11 cellular contexts compared by ENCODE assay signal in the genomic region with DNA sequence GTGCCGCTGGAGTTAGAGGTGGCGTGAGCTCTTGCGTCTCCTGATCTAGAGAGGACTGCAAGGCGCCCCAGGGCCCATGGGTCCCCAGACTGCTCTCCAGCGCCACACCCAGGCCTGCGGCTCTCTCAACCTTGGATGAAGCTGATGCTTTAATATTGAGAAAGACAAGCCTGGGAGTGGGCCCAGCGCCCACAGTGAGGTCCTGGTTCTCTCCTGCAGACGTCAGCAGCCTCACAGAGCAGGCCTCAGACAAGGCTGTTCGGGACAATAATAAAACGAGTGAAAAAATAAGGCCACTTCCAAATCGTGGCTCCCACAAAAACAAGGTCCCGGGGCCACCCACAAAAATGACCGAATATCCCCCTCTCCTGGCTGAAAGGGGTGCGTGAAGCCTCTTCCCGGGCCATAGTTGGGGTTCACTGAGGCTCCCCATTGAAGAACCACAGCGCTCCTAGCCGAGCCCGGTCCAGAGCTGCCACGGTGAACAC. TPM values are rescaled to one million over a fixed set of nuclear protein-coding genes. Genes with fewer than 3 reads are reported as not detected.
A peak's percentile ranks its signal among the peaks of the same experiment; 100 is the strongest.
DNase-seq lines count a peak whose midpoint lies in the region; ATAC-seq and TF ChIP-seq lines count a peak whose summit lies in the region.
"Had no signal": no experiment of that assay in that cellular context is flagged by ENCODE, and none has a peak within 500 bp of the region (broad histone marks: within the 10 kb centered on the region; RNA-seq: fewer than 3 reads in every experiment).

No MANE protein-coding gene starts in this region.

- no peaks in the 10 kb centered on the region for H3K4me1 ChIP-seq in SK-N-SH (ENCODE audit: control insufficient read depth in 1 of 2, insufficient read depth in 2 of 2, low read depth in 1 of 2, low read length in 1 of 2)
- H3K4me1 ChIP-seq in heart left ventricle = no peaks in the 10 kb centered on the region

- no peaks in the 10 kb centered on the region for H3F3A ChIP-seq in SK-N-SH (replicated peaks; ENCODE audit: insufficient read depth)

- H3K4me3 ChIP-seq in GM12875 (ENCODE audit: low read depth, low read length) (no peak overlapping the region), SK-N-SH (ENCODE audit: low read depth in 2 of 2, low read length in 1 of 2) (no peak overlapping the region), heart left ventricle (no peak overlapping the region)

- no peak overlapping the region for H3K4me2 ChIP-seq in SK-N-SH

- no peak for TF ChIP-seq EP300 in SK-N-SH (IDR thresholded peaks at IDR 0.05; ENCODE audit: borderline replicate concordance in 1 of 2, low read depth in 1 of 2, low read length in 1 of 2)

- 80% methylated on average over 19 of the region's 19 CpGs for WGBS in SK-N-SH (ENCODE audit: low lambda C conversion rate)
- 72 to 81% (median 74%) methylated on average over 19 of the region's 19 CpGs for WGBS in heart left ventricle, 4 donors

- H3K27me3 ChIP-seq in SK-N-SH (ENCODE audit: insufficient read depth) (no peaks in the 10 kb centered on the region), heart left ventricle (peaks cover 0 to 8% (median 0%) of the 10 kb centered on the region in 9 donors)

- TF ChIP-seq RAD21 in SK-N-SH (IDR thresholded peaks at IDR 0.05; ENCODE audit: low read length) = no peak

- H2AFZ ChIP-seq in SK-N-SH (ENCODE audit: low read depth) = no peak overlapping the region

- no peaks in the 10 kb centered on the region for H4K20me1 ChIP-seq in SK-N-SH (ENCODE audit: insufficient read depth)

- H3K9me3 ChIP-seq in SK-N-SH (no peaks in the 10 kb centered on the region), heart left ventricle (no peaks in the 10 kb centered on the region)

- H3K36me3 ChIP-seq in SK-N-SH (replicated peaks in 1 of 2; ENCODE audit: control insufficient read depth in 1 of 2, insufficient read depth in 2 of 2, low read length in 1 of 2) (no peaks in the 10 kb centered on the region), heart left ventricle (no peaks in the 10 kb centered on the region)

- DNase-seq in AML-193 (lab: John Stamatoyannopoulos, UW) (peak; percentile 18 to 29), SK-N-SH (no peak), heart left ventricle (peak in 1 of 5 donors; percentile 46), HEK293T (ENCODE audit: extremely low spot score) (no peak), NCI-H2029 treated with DMSO at 0.1 percent for 48 hours (lab: John Stamatoyannopoulos, UW) (no peak)
- DNase-seq: dermis blood vessel endothelial cell had no signal

- H3K79me2 ChIP-seq in SK-N-SH (ENCODE audit: insufficient read depth) = no peaks in the 10 kb centered on the region

- POLR2A ChIA-PET in SK-N-SH (lab: Yijun Ruan, JAX) (no interaction called here), HEK293T (lab: Yijun Ruan, JAX) (no interaction called here)

- H3K9me2 ChIP-seq in SK-N-SH = no peaks in the 10 kb centered on the region

- TF ChIP-seq CTCF in GM12875 (IDR thresholded peaks at IDR 0.05; ENCODE audit: borderline replicate concordance, insufficient read depth, low read depth, low read length) (peak; percentile 33; the same call in 1 of the 2 replicates), SK-N-SH (IDR thresholded peaks at IDR 0.05) (0 out of 2 replicates have a peak, but pooled peaks have one; percentile 23), heart left ventricle (IDR thresholded peaks at IDR 0.05) (peak in 7 of 12 donors; percentile 10 to 34 (median 20))

- intact Hi-C loops in heart left ventricle (cut with DNase I) = no loop called here

- ATAC-seq in heart left ventricle (peak in 3 of 4 donors; percentile 13 to 47 (median 42)), HG02973 (IDR thresholded peaks at IDR 0.05; ENCODE audit: unreplicated experiment) (no peak), HG03457 (IDR thresholded peaks at IDR 0.05; ENCODE audit: unreplicated experiment) (no peak)

- H3K9ac ChIP-seq in SK-N-SH = no peak overlapping the region

- no peak for TF ChIP-seq POLR2A in heart left ventricle (IDR thresholded peaks at IDR 0.05)

- CTCF ChIA-PET in SK-N-SH (lab: Yijun Ruan, JAX) = interaction anchor here (1.4 kb wide), 2 partner anchors 13 to 27 kb away, joined by 4 read pairs; no protein-coding TSS in a partner anchor
- CTCF ChIA-PET in HEK293T (lab: Yijun Ruan, JAX) = interaction anchor here (0.6 to 0.8 kb wide), 2 partner anchors 8 to 32 kb away, joined by 3 read pairs; no protein-coding TSS in a partner anchor

- H3K27ac ChIP-seq in SK-N-SH (ENCODE audit: low read depth in 2 of 2, low read length in 1 of 2) = no peak overlapping the region
- no peak overlapping the region for H3K27ac ChIP-seq in heart left ventricle

TF ChIP-seq in SK-N-SH, 30 proteins besides CTCF, POLR2A, EP300 and RAD21:
- no peak for TF ChIP-seq TEAD4 (IDR thresholded peaks at IDR 0.05; ENCODE audit: borderline replicate concordance, insufficient read depth)
- TF ChIP-seq TCF12 (IDR thresholded peaks at IDR 0.05) = no peak
- TF ChIP-seq SMC3 (IDR thresholded peaks at IDR 0.05; ENCODE audit: low read depth, low read length) = peak; percentile 16; the same call in 1 of the 2 replicates

TF ChIP-seq in HEK293T, 16 proteins besides CTCF, POLR2A, EP300 and RAD21:
- TF ChIP-seq SUZ12 (IDR thresholded peaks at IDR 0.05) = no peak
- TF ChIP-seq NFRKB (IDR thresholded peaks at IDR 0.05) = no peak

RNA-seq across cellular contexts. Expression of a gene that starts 6.0 kb away (rescaled TPM):
- polyA plus RNA-seq in SK-N-SH (2012; rRNA removed) (not detected in 2 replicates), heart left ventricle (not detected)
- not detected in 2 replicates for polyA plus RNA-seq in SK-N-SH (2012; cell fraction: cytosol; rRNA removed)
- not detected in 2 replicates for polyA plus RNA-seq in SK-N-SH (2012; cell fraction: nucleus; rRNA removed)
- total RNA-seq in heart left ventricle = not detected
- total RNA-seq: dermis blood vessel endothelial cell, kidney epithelial cell had no signal

RNA-seq across cellular contexts. Expression of a gene that starts 18.0 kb away (rescaled TPM):
- polyA plus RNA-seq in SK-N-SH (2012; rRNA removed) (not detected in 2 replicates), heart left ventricle (under 1 TPM in 1 of 2 donors, not detected in 1; 0.03 TPM)
- not detected in 2 replicates for polyA plus RNA-seq in SK-N-SH (2012; cell fraction: cytosol; rRNA removed)
- 0.04 and 0.07 TPM in 2 replicates for polyA plus RNA-seq in SK-N-SH (2012; cell fraction: nucleus; rRNA removed)
- total RNA-seq in heart left ventricle = under 1 TPM in 2 of 9 donors, not detected in 7; 0.16 to 0.21 TPM
- total RNA-seq: dermis blood vessel endothelial cell, RPMI7951 had no signal

RNA-seq across cellular contexts. Expression of a gene that starts 27.0 kb away (rescaled TPM):
- polyA plus RNA-seq in SK-N-SH (2012; rRNA removed) (0.43 and 0.52 TPM in 2 replicates), heart left ventricle (1 to 10 TPM in 1 of 2 donors, under 1 TPM in 1; 0.80 to 2.6 TPM)
- 0.14 and 0.37 TPM in 2 replicates for polyA plus RNA-seq in SK-N-SH (2012; cell fraction: cytosol; rRNA removed)
- 0.64 and 2.8 TPM in 2 replicates for polyA plus RNA-seq in SK-N-SH (2012; cell fraction: nucleus; rRNA removed)
- total RNA-seq in heart left ventricle = 1 to 10 TPM in 8 of 9 donors, under 1 TPM in 1; 0.78 to 5.5 (median 1.5) TPM

RNA-seq across cellular contexts. Expression of a gene that starts 32.2 kb away (rescaled TPM):
- polyA plus RNA-seq in SK-N-SH (2012; rRNA removed) = 107 and 118 TPM in 2 replicates
- polyA plus RNA-seq in SK-N-SH (2012; cell fraction: cytosol; rRNA removed) = 39.2 and 63.5 TPM in 2 replicates
- polyA plus RNA-seq in SK-N-SH (2012; cell fraction: nucleus; rRNA removed) = 260 and 292 TPM in 2 replicates
- total RNA-seq in heart left ventricle = 10 to 100 TPM; 36.9 to 85.1 (median 46.1) TPM
- polyA plus RNA-seq in heart left ventricle = 10 to 100 TPM; 34.0 to 61.6 TPM

Comparison
In these comparisons a context has a peak if more than half of its experiments do, and no peak if none do; other contexts are left out.
1. DNase-seq: peak in AML-193 (2 of 2); none in SK-N-SH (single experiment), HEK293T (single experiment) and NCI-H2029 treated with DMSO at 0.1 percent for 48 hours (single experiment).
2. ATAC-seq: peak in heart left ventricle (3 of 4); none in HG02973 (single experiment) and HG03457 (single experiment).
3. Peak in every context shown above with its lines, with median percentiles within 50 percentile points of each other: CTCF ChIP-seq.